Comparison of ENCODE assay signal across 8 cellular contexts in genomic region chr10:43348511-43349312, GRCh38. TPM values are rescaled to one million over a fixed set of nuclear protein-coding genes. Genes with fewer than 3 reads are reported as not detected.
DNase-seq lines count a peak whose midpoint lies in the region; ATAC-seq and TF ChIP-seq lines count a peak whose summit lies in the region.

No MANE protein-coding gene starts in this region.

- no peaks in the 10 kb centered on the region for H3K79me1 ChIP-seq in neuronal stem cell (ENCODE audit: low read depth, low read length)

- H2AFZ ChIP-seq in neuronal stem cell (ENCODE audit: low read length), result peak overlapping the region; percentile 76

- no peak overlapping the region for H2BK15ac ChIP-seq in neuronal stem cell (ENCODE audit: low read length)

- no peak overlapping the region for H2BK12ac ChIP-seq in neuronal stem cell (ENCODE audit: low read length)

- H3K4ac ChIP-seq in neuronal stem cell (ENCODE audit: low read length), result no peak overlapping the region

- H4K20me1 ChIP-seq in DOHH2 (ENCODE audit: control insufficient read depth, insufficient read depth, low read depth, low read length), result no peaks in the 10 kb centered on the region

- WGBS in neuronal stem cell (ENCODE audit: extremely low coverage in 2 of 2, insufficient read length in 2 of 2, insufficient replicate concordance in 1 of 2), 2 donors, result no CpG with 5 or more reads among the region's 13 CpGs

- no peaks in the 10 kb centered on the region for H3K9me2 ChIP-seq in DOHH2 (replicated peaks; ENCODE audit: control insufficient read depth, low read length)

- DNase-seq in HuH-7.5 (ENCODE audit: low spot score), result peak; percentile 85
- DNase-seq in Peyer's patch, result peak; percentile 86 to 95 (median 89)
- peak; percentile 87 to 91 for DNase-seq in activated T-cell treated with anti-CD3 and anti-CD28 coated beads, Interleukin-2, amount 50 U/mL, for 48 hours
- peak; percentile 84 for DNase-seq in fibroblast of pulmonary artery (ENCODE audit: low read depth)
- DNase-seq in neuronal stem cell (ENCODE audit: low spot score), result peak; percentile 83
- DNase-seq in substantia nigra (lab: John Stamatoyannopoulos, UW), result peak in 48 of 49 donors; percentile 64 to 96 (median 90)

- H3K4me3 ChIP-seq in DOHH2 (ENCODE audit: low read length) (no peak overlapping the region), Peyer's patch (no peak overlapping the region), fibroblast of pulmonary artery (replicated peaks; ENCODE audit: low read depth, low read length) (no peak overlapping the region), neuronal stem cell (ENCODE audit: low read length in 2 of 2) (no peak overlapping the region)

- H2AK5ac ChIP-seq in neuronal stem cell (ENCODE audit: low read depth, low read length), result no peak overlapping the region

- H3K27me3 ChIP-seq in DOHH2 (ENCODE audit: control insufficient read depth, low read length) (peaks cover 13% of the 10 kb centered on the region), Peyer's patch (no peaks in the 10 kb centered on the region), neuronal stem cell (ENCODE audit: control insufficient read depth in 3 of 3, insufficient read depth in 3 of 3, low read depth in 1 of 3, low read length in 3 of 3) (no peaks in the 10 kb centered on the region)

- H3K14ac ChIP-seq in neuronal stem cell (ENCODE audit: low read length), result no peak overlapping the region

- ATAC-seq in GM21576 (IDR thresholded peaks at IDR 0.05; ENCODE audit: unreplicated experiment), result peak; percentile 99

- H3K4me1 ChIP-seq in DOHH2 (ENCODE audit: control insufficient read depth, low read length) (peaks cover 9% of the 10 kb centered on the region), Peyer's patch (no peaks in the 10 kb centered on the region), neuronal stem cell (ENCODE audit: control insufficient read depth in 2 of 2, insufficient read depth in 1 of 2, low read depth in 1 of 2, low read length in 2 of 2) (no peaks in the 10 kb centered on the region)

- no peak overlapping the region for H3K23ac ChIP-seq in neuronal stem cell (ENCODE audit: low read depth, low read length, poor library complexity)

- H2BK120ac ChIP-seq in neuronal stem cell (ENCODE audit: low read depth, low read length), result no peak overlapping the region

- peak; percentile 96 for TF ChIP-seq CTCF in DOHH2 (IDR thresholded peaks at IDR 0.05; ENCODE audit: low read depth, low read length, poor library complexity, severe bottlenecking)
- peak; percentile 83 to 97 (median 94) for TF ChIP-seq CTCF in Peyer's patch (IDR thresholded peaks at IDR 0.05)
- peak; percentile 96 for TF ChIP-seq CTCF in fibroblast of pulmonary artery (IDR thresholded peaks at IDR 0.05; ENCODE audit: low read length, missing control alignments)

- no peaks in the 10 kb centered on the region for H3K79me2 ChIP-seq in DOHH2 (ENCODE audit: control insufficient read depth, low read length)

- no peak overlapping the region for H3K9ac ChIP-seq in neuronal stem cell (ENCODE audit: low read depth, low read length, poor library complexity)

- H3K4me2 ChIP-seq in DOHH2 (ENCODE audit: low read length), result peak overlapping the region; percentile 30; the same call in 1 of the 2 replicates
- no peak overlapping the region for H3K4me2 ChIP-seq in neuronal stem cell (ENCODE audit: insufficient read depth, low read length, poor library complexity, severe bottlenecking)

- H4K8ac ChIP-seq in neuronal stem cell (ENCODE audit: low read depth, low read length), result no peak overlapping the region

- no peaks in the 10 kb centered on the region for H3K9me3 ChIP-seq in DOHH2 (ENCODE audit: control insufficient read depth, insufficient read depth, low read length)
- H3K9me3 ChIP-seq in Peyer's patch, result no peaks in the 10 kb centered on the region
- H3K9me3 ChIP-seq in neuronal stem cell (replicated peaks in 1 of 2; ENCODE audit: control insufficient read depth in 2 of 2, insufficient read depth in 1 of 2, low read depth in 1 of 2, low read length in 2 of 2), result no peaks in the 10 kb centered on the region

- no peak overlapping the region for H2BK5ac ChIP-seq in neuronal stem cell (ENCODE audit: low read length)

- H3K36me3 ChIP-seq in DOHH2 (ENCODE audit: control insufficient read depth, low read length) (no peaks in the 10 kb centered on the region), Peyer's patch (no peaks in the 10 kb centered on the region), neuronal stem cell (replicated peaks in 1 of 2; ENCODE audit: control insufficient read depth in 2 of 2, insufficient read depth in 2 of 2, low read length in 2 of 2) (no peaks in the 10 kb centered on the region)

- TF ChIP-seq POLR2A in Peyer's patch (IDR thresholded peaks at IDR 0.05), result no peak

- H3F3A ChIP-seq in DOHH2 (ENCODE audit: control insufficient read depth, insufficient read depth), result no peaks in the 10 kb centered on the region

- no peak overlapping the region for H4K91ac ChIP-seq in neuronal stem cell (ENCODE audit: low read depth, low read length, poor library complexity)

- H3K27ac ChIP-seq in DOHH2 (ENCODE audit: low read depth, low read length) (no peak overlapping the region), Peyer's patch (no peak overlapping the region), neuronal stem cell (replicated peaks; ENCODE audit: low read length) (no peak overlapping the region), substantia nigra (ENCODE audit: low read depth, low read length, poor library complexity, severe bottlenecking) (peak overlapping the region; percentile 78)

- H3K18ac ChIP-seq in neuronal stem cell (ENCODE audit: low read length), result no peak overlapping the region

RNA-seq across cellular contexts. Expression of gene FXYD4, which starts 22.7 kb away (rescaled TPM):
- total RNA-seq in Peyer's patch, result not detected
- polyA plus RNA-seq in neuronal stem cell (2013, experiment 1 of 2), result not detected
- not detected for polyA plus RNA-seq in neuronal stem cell (2013, experiment 2 of 2)
